ENCODE assay signal across 15 cellular contexts in genomic region chr20:38888059-38888831, GRCh38. TPM values are rescaled to one million over a fixed set of nuclear protein-coding genes. Genes with fewer than 3 reads are reported as not detected.
DNase-seq lines count a peak whose midpoint lies in the region; ATAC-seq, FAIRE-seq and TF ChIP-seq lines count a peak whose summit lies in the region.
"Had no signal": no experiment of that assay in that cellular context is flagged by ENCODE, and none has a peak within 500 bp of the region (broad histone marks: within the 10 kb centered on the region; RNA-seq: fewer than 3 reads in every experiment).

No MANE protein-coding gene starts in this region.

- POLR2A ChIA-PET in HepG2 (lab: Yijun Ruan, JAX) = no interaction called here

- peak overlapping the region in 1 of 3 experiments; percentile 5; a peak in 1 of 6 replicates for H3K4me3 ChIP-seq in HepG2 (replicated peaks in 1 of 3; ENCODE audit: insufficient read depth in 1 of 3, low read depth in 2 of 3, low read length in 3 of 3)
- H3K4me3 ChIP-seq: thoracic aorta had no signal

- H3K9me3 Mint-ChIP-seq in activated naive CD4-positive, alpha-beta T cell treated with anti-CD3 and anti-CD28 coated beads, Interleukin-2, amount 50 U/mL, for 72 hours = no peaks in the 10 kb centered on the region
- no peaks in the 10 kb centered on the region for H3K9me3 Mint-ChIP-seq in activated T-helper 2 cell treated with anti-CD3 and anti-CD28 coated beads, Interferon-gamma antibody, Interleukin-2, Interleukin-4, amounts not matched to agents 10 μg/mL and 5 μg/mL and 100 μg/mL, durations not matched to agents 14 hours and 24 hours and 36 hours

- H3K27ac Mint-ChIP-seq in activated naive CD4-positive, alpha-beta T cell treated with anti-CD3 and anti-CD28 coated beads, Interleukin-2, amount 50 U/mL, for 72 hours = peak overlapping the region; percentile 17 to 66
- H3K27ac Mint-ChIP-seq in activated T-helper 2 cell treated with anti-CD3 and anti-CD28 coated beads, Interferon-gamma antibody, Interleukin-2, Interleukin-4, amounts not matched to agents 10 μg/mL and 5 μg/mL and 100 μg/mL, durations not matched to agents 14 hours and 24 hours and 36 hours = peak overlapping the region; percentile 47

- TF ChIP-seq POLR2A in HepG2 (IDR thresholded peaks at IDR 0.05; ENCODE audit: insufficient read depth in 1 of 2, low read depth in 2 of 2, low read length in 2 of 2) = no peak

- peak; percentile 40 for FAIRE-seq in HepG2 (lab: Jason Lieb, UNC)
- FAIRE-seq: keratinocyte had no signal

- CTCF ChIA-PET in HepG2 (lab: Yijun Ruan, JAX; ENCODE audit: low intra/inter-chr PET ratio, low total read pairs) = no interaction called here

- in situ Hi-C loops in HepG2 (cut with HindIII; ENCODE audit: extremely low pct_ligation_motif_present, low pct_unique_long_range_greater_than_20kb) = no loop called here

- WGBS in HepG2 (ENCODE audit: low lambda C conversion rate) = 2% methylated on average over 11 of the region's 13 CpGs

- no peak overlapping the region for H2AFZ ChIP-seq in HepG2 (ENCODE audit: low read length)

- no peak for DNase-seq in activated naive CD4-positive, alpha-beta T cell treated with anti-CD3 and anti-CD28 coated beads, Interleukin-2, amount 50 U/mL, for 72 hours (ENCODE audit: low spot score in 2 of 2)
- no peak for DNase-seq in activated naive CD4-positive, alpha-beta T cell treated with anti-CD3 and anti-CD28 coated beads, Interleukin-2, amount 50 U/mL, for 16 hours
- DNase-seq in activated T-helper 2 cell treated with anti-CD3 and anti-CD28 coated beads, Interferon-gamma antibody, Interleukin-2, Interleukin-4, amounts not matched to agents 10 μg/mL and 5 μg/mL and 100 μg/mL, durations not matched to agents 14 hours and 24 hours and 36 hours (ENCODE audit: low spot score) = no peak
- DNase-seq in HepG2 (ENCODE audit: low spot score) (peak; percentile 28), substantia nigra (lab: John Stamatoyannopoulos, UW) (peak in 46 of 49 donors; percentile 21 to 87 (median 56)), mucosa of gallbladder (ENCODE audit: low spot score) (no peak), NCI-H1930 (lab: John Stamatoyannopoulos, UW) (no peak)
- DNase-seq: ACHN, GF-D8, NCI-H146 had no signal

- H3K4me1 ChIP-seq in HepG2 (ENCODE audit: insufficient read depth, low read length) = peaks cover 24% of the 10 kb centered on the region

- TF ChIP-seq CTCF in HepG2 (CRISPR knock-in tag; IDR thresholded peaks at IDR 0.05) = no peak; the same call in 1 of the 2 replicates

- TF ChIP-seq EP300 in HepG2 (IDR thresholded peaks at IDR 0.05; ENCODE audit: low read depth in 2 of 2, low read length in 2 of 2) (no peak), HepG2 (CRISPR knock-in tag; IDR thresholded peaks at IDR 0.05; ENCODE audit: borderline replicate concordance) (no peak)

- H3K4me2 ChIP-seq in HepG2 (ENCODE audit: low read depth, low read length) = peak overlapping the region; percentile 29

- no peak for ATAC-seq in activated naive CD4-positive, alpha-beta T cell treated with anti-CD3 and anti-CD28 coated beads, Interleukin-2, amount 50 U/mL, for 72 hours
- ATAC-seq in HepG2 (peak; percentile 80), GM21381 (IDR thresholded peaks at IDR 0.05; ENCODE audit: unreplicated experiment) (no peak)

- H3K4me3 Mint-ChIP-seq in activated T-helper 2 cell treated with anti-CD3 and anti-CD28 coated beads, Interferon-gamma antibody, Interleukin-2, Interleukin-4, amounts not matched to agents 10 μg/mL and 5 μg/mL and 100 μg/mL, durations not matched to agents 14 hours and 24 hours and 36 hours (ENCODE audit: low read depth) = no peak overlapping the region

- no peak for TF ChIP-seq RAD21 in HepG2 (CRISPR knock-in tag; IDR thresholded peaks at IDR 0.05)

- peaks cover 6 to 7% of the 10 kb centered on the region in 2 experiments; a peak in 2 of 5 replicates for H3K27me3 ChIP-seq in HepG2 (ENCODE audit: control insufficient read depth in 1 of 2, insufficient read depth in 2 of 2, low read length in 2 of 2)

- peaks cover 35% of the 10 kb centered on the region for H3K4me1 Mint-ChIP-seq in activated T-helper 2 cell treated with anti-CD3 and anti-CD28 coated beads, Interferon-gamma antibody, Interleukin-2, Interleukin-4, amounts not matched to agents 10 μg/mL and 5 μg/mL and 100 μg/mL, durations not matched to agents 14 hours and 24 hours and 36 hours (ENCODE audit: low read depth)

- intact Hi-C loops in activated T-helper 2 cell treated with anti-CD3 and anti-CD28 coated beads, Interferon-gamma antibody, Interleukin-2, Interleukin-4, amounts not matched to agents 10 μg/mL and 5 μg/mL and 100 μg/mL, durations not matched to agents 14 hours and 24 hours and 36 hours (cut with micrococcal nuclease) = no loop called here
- intact Hi-C loops in HepG2 (cut with micrococcal nuclease; ENCODE audit: unreplicated experiment) = no loop called here

- no TSS peak for BruUV-seq in HepG2 (replicated peaks; lab: Mats Ljungman, UMichigan)

- H3K36me3 ChIP-seq in HepG2 (replicated peaks in 1 of 2; ENCODE audit: control insufficient read depth in 1 of 2, insufficient read depth in 2 of 2, low read length in 2 of 2) = no peaks in the 10 kb centered on the region
- H3K36me3 ChIP-seq: thoracic aorta had no signal

- H3K79me2 ChIP-seq in HepG2 (ENCODE audit: insufficient read depth, low read length) = no peaks in the 10 kb centered on the region

- no peaks in the 10 kb centered on the region for H3K9me3 ChIP-seq in HepG2 (ENCODE audit: low read length)
- H3K9me3 ChIP-seq: Caco-2, thoracic aorta had no signal

- H3K27ac ChIP-seq in HepG2 (ENCODE audit: extremely low read length, insufficient read depth, low read length) = no peak overlapping the region
- peak overlapping the region; percentile 98 for H3K27ac ChIP-seq in substantia nigra (ENCODE audit: low read depth, low read length, poor library complexity, severe bottlenecking)
- H3K27ac ChIP-seq: HL-60, thoracic aorta had no signal

- no peak overlapping the region for H3K9ac ChIP-seq in HepG2 (ENCODE audit: insufficient read depth, low read depth, low read length)

- no peaks in the 10 kb centered on the region for H3K27me3 Mint-ChIP-seq in activated T-helper 2 cell treated with anti-CD3 and anti-CD28 coated beads, Interferon-gamma antibody, Interleukin-2, Interleukin-4, amounts not matched to agents 10 μg/mL and 5 μg/mL and 100 μg/mL, durations not matched to agents 14 hours and 24 hours and 36 hours (ENCODE audit: low read depth)

- H4K20me1 ChIP-seq in HepG2 (ENCODE audit: insufficient read depth, low read length) = no peaks in the 10 kb centered on the region

- H3K36me3 Mint-ChIP-seq in activated naive CD4-positive, alpha-beta T cell treated with anti-CD3 and anti-CD28 coated beads, Interleukin-2, amount 50 U/mL, for 72 hours = peaks cover 0 to 7% of the 10 kb centered on the region in 2 donors
- peaks cover 46% of the 10 kb centered on the region for H3K36me3 Mint-ChIP-seq in activated T-helper 2 cell treated with anti-CD3 and anti-CD28 coated beads, Interferon-gamma antibody, Interleukin-2, Interleukin-4, amounts not matched to agents 10 μg/mL and 5 μg/mL and 100 μg/mL, durations not matched to agents 14 hours and 24 hours and 36 hours (ENCODE audit: low read depth)

TF ChIP-seq in HepG2, 621 proteins besides CTCF, POLR2A, EP300 and RAD21 (continues in another document):
- TF ChIP-seq REPIN1 (CRISPR knock-in tag; IDR thresholded peaks at IDR 0.05; ENCODE audit: borderline replicate concordance, low read depth) (no peak), ZMYM4 (CRISPR knock-in tag; IDR thresholded peaks at IDR 0.05) (peak; percentile 38; the same call in 1 of the 2 replicates), ZNF282 (IDR thresholded peaks at IDR 0.05; ENCODE audit: partially characterized antibody) (no peak)

RNA-seq across cellular contexts. Expression of gene FAM83D, which starts 38.0 kb away (rescaled TPM):
- 10 to 100 TPM; 14.5 to 18.4 TPM for total RNA-seq in activated naive CD4-positive, alpha-beta T cell treated with anti-CD3 and anti-CD28 coated beads, Interleukin-2, amount 50 U/mL, for 72 hours
- 15.4 and 15.6 TPM in 2 replicates for total RNA-seq in activated T-helper 2 cell treated with anti-CD3 and anti-CD28 coated beads, Interferon-gamma antibody, Interleukin-2, Interleukin-4, amounts not matched to agents 10 μg/mL and 5 μg/mL and 100 μg/mL, durations not matched to agents 14 hours and 24 hours and 36 hours
- total RNA-seq in HepG2 (2016; rRNA removed; fragmentation: Illumina TruSeq; extraction: Trizol) = 64.0 and 76.5 TPM in 2 replicates
- 7.7 and 8.1 TPM in 2 replicates for total RNA-seq in HepG2 (2016; cell fraction: cytosol; rRNA removed; fragmentation: Illumina TruSeq; extraction: Trizol; ENCODE audit: low read depth)
- 64.0 and 71.6 TPM in 2 replicates for total RNA-seq in HepG2 (2016; cell fraction: insoluble cytoplasmic fraction; rRNA removed; fragmentation: Illumina TruSeq; extraction: Trizol)
- 21.2 and 23.0 TPM in 2 replicates for total RNA-seq in HepG2 (2016; cell fraction: membrane; rRNA removed; fragmentation: Illumina TruSeq; extraction: Trizol)
- total RNA-seq in HepG2 (2016; cell fraction: nucleus; rRNA removed; fragmentation: Illumina TruSeq; extraction: Trizol) = 31.3 and 37.7 TPM in 2 replicates
- polyA plus RNA-seq in HepG2 (2011; rRNA removed) = 26.7 and 51.4 TPM in 2 replicates
- polyA plus RNA-seq in HepG2 (2011; cell fraction: cytosol; rRNA removed) = 28.2 and 38.6 TPM in 2 replicates
- polyA plus RNA-seq in HepG2 (2011; cell fraction: nucleus; rRNA removed) = 23.7 and 42.3 TPM in 2 replicates
- polyA plus RNA-seq in HepG2 (2012) = 13.4 and 27.1 TPM in 2 replicates
- 3.9 and 4.0 TPM in 2 replicates for polyA plus RNA-seq in HepG2 (2016; cell fraction: cytosol; fragmentation: Illumina TruSeq; extraction: Trizol; ENCODE audit: low read depth)
- 80.4 and 80.8 TPM in 2 replicates for polyA plus RNA-seq in HepG2 (2016; cell fraction: insoluble cytoplasmic fraction; fragmentation: Illumina TruSeq; extraction: Trizol; ENCODE audit: low read depth)
- 11.5 and 12.2 TPM in 2 replicates for polyA plus RNA-seq in HepG2 (2016; cell fraction: membrane; fragmentation: Illumina TruSeq; extraction: Trizol; ENCODE audit: low read depth)
- polyA plus RNA-seq in HepG2 (2016; cell fraction: nucleus; fragmentation: Illumina TruSeq; extraction: Trizol; ENCODE audit: insufficient read depth, low read depth) = 61.5 and 62.0 TPM in 2 replicates
- 42.3 and 93.4 TPM in 2 replicates for polyA minus RNA-seq in HepG2 (2011; rRNA and poly(A)+ RNA removed; ENCODE audit: low replicate concordance)
- polyA minus RNA-seq in HepG2 (2011; cell fraction: cytosol; rRNA and poly(A)+ RNA removed) = 16.7 and 27.9 TPM in 2 replicates
- polyA minus RNA-seq in HepG2 (2011; cell fraction: nucleus; rRNA and poly(A)+ RNA removed) = 19.5 and 32.3 TPM in 2 replicates
- total RNA-seq in mucosa of gallbladder = 48.3 TPM

Comparison
In these comparisons a context has a peak if more than half of its experiments do, and no peak if none do; other contexts are left out.
1. DNase-seq: peak in HepG2 (single experiment) and substantia nigra (46 of 49); none in activated naive CD4-positive, alpha-beta T cell treated with anti-CD3 and anti-CD28 coated beads, Interleukin-2, amount 50 U/mL, for 72 hours (0 of 2), activated naive CD4-positive, alpha-beta T cell treated with anti-CD3 and anti-CD28 coated beads, Interleukin-2, amount 50 U/mL, for 16 hours (single experiment), activated T-helper 2 cell treated with anti-CD3 and anti-CD28 coated beads, Interferon-gamma antibody, Interleukin-2, Interleukin-4, amounts not matched to agents 10 μg/mL and 5 μg/mL and 100 μg/mL, durations not matched to agents 14 hours and 24 hours and 36 hours (single experiment), mucosa of gallbladder (single experiment) and NCI-H1930 (0 of 2).